ENCODE assay signal across 29 cellular contexts in the genomic region with DNA sequence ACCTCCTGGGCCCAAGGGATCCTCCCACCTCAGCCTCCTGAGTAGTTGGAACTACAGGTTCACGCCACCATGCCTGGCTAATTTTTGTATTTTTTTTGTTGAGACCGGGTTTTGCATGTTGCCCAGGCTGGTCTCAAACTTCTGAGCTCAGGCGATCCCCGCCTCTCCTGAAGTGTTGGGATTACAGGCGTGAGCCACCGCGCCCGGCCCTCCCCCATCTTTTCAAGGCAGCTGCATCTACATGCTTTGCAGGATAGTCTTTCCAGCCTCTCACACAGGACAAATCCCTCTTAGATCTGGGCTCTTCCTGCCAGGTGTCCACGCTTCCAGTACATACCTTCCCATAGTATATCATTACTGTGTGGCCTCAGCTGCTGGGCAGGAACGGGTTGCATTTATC. TPM values are rescaled to one million over a fixed set of nuclear protein-coding genes. Genes with fewer than 3 reads are reported as not detected.
A peak's percentile ranks its signal among the peaks of the same experiment; 100 is the strongest.
DNase-seq lines count a peak whose midpoint lies in the region; ATAC-seq and TF ChIP-seq lines count a peak whose summit lies in the region.
"Had no signal": no experiment of that assay in that cellular context is flagged by ENCODE, and none has a peak within 500 bp of the region (broad histone marks: within the 10 kb centered on the region; RNA-seq: fewer than 3 reads in every experiment).

No MANE protein-coding gene starts in this region.

- H3K36me3 ChIP-seq in GM23338 (ENCODE audit: insufficient read depth): no peaks in the 10 kb centered on the region
- H3K36me3 ChIP-seq in ascending aorta: no peaks in the 10 kb centered on the region
- H3K36me3 ChIP-seq in spleen: no peaks in the 10 kb centered on the region
- H3K36me3 ChIP-seq: gastrocnemius medialis, HAP-1, vagina had no signal

- H3K27ac Mint-ChIP-seq in GM23338 (no peak overlapping the region), mesothelial cell of epicardium (no peak overlapping the region)
- H3K27ac Mint-ChIP-seq: activated T-cell treated with anti-CD3 and anti-CD28 coated beads, Interleukin-2, amount 50 U/mL, for 24 hours; IgD-negative memory B cell; memory B cell; stimulated activated naive B cell treated with anti-CD40 and anti-IgM and Interleukin-4, amounts not matched to agents 10 μg/mL and 1 μg/mL and 100 μg/mL, for 72 hours had no signal

- no peak for TF ChIP-seq CTCF in GM23338 (conservative IDR thresholded peaks at IDR 0.05; ENCODE audit: low read depth in 2 of 2)
- TF ChIP-seq CTCF in ascending aorta (IDR thresholded peaks at IDR 0.05): no peak
- TF ChIP-seq CTCF in spleen (IDR thresholded peaks at IDR 0.05 in 8 of 11, conservative IDR thresholded peaks at IDR 0.05 in 3 of 11): no peak
- no peak for TF ChIP-seq CTCF in mesothelial cell of epicardium (IDR thresholded peaks at IDR 0.05; ENCODE audit: unreplicated experiment)

- H3K4me1 ChIP-seq in GM23338 (ENCODE audit: insufficient read depth) (peaks cover 4% of the 10 kb centered on the region; the same call in 1 of the 2 replicates), ascending aorta (peaks cover 9 to 31% of the 10 kb centered on the region in 2 donors), spleen (peaks cover 0 to 27% (median 10%) of the 10 kb centered on the region in 6 donors)
- H3K4me1 ChIP-seq: A549, HAP-1 had no signal

- ATAC-seq in GM23338 (no peak), GM21717 (IDR thresholded peaks at IDR 0.05; ENCODE audit: unreplicated experiment) (no peak)
- ATAC-seq: A549; stimulated activated naive B cell treated with anti-CD40 and anti-IgM and Interleukin-4, amounts not matched to agents 10 μg/mL and 1 μg/mL and 100 μg/mL, for 72 hours had no signal

- H3K4me3 ChIP-seq in GM23338: no peak overlapping the region
- no peak overlapping the region for H3K4me3 ChIP-seq in ascending aorta
- H3K4me3 ChIP-seq in spleen: no peak overlapping the region
- H3K4me3 ChIP-seq: A549, HAP-1, hepatocyte, vagina had no signal

- no peaks in the 10 kb centered on the region for H3K27me3 Mint-ChIP-seq in GM23338 (ENCODE audit: insufficient read depth, low read depth, poor library complexity)
- H3K27me3 Mint-ChIP-seq in mesothelial cell of epicardium (ENCODE audit: low read depth): peaks cover 7% of the 10 kb centered on the region

- 87 to 93% (median 89%) methylated on average over 10 of the region's 10 CpGs for WGBS in spleen, 5 donors

- no peak overlapping the region for H3K4me3 Mint-ChIP-seq in GM23338
- no peak overlapping the region for H3K4me3 Mint-ChIP-seq in mesothelial cell of epicardium
- H3K4me3 Mint-ChIP-seq: activated T-cell treated with anti-CD3 and anti-CD28 coated beads, Interleukin-2, amount 50 U/mL, for 24 hours; central memory CD8-positive, alpha-beta T cell; memory B cell; stimulated activated naive B cell treated with anti-CD40 and anti-IgM and Interleukin-4, amounts not matched to agents 10 μg/mL and 1 μg/mL and 100 μg/mL, for 72 hours had no signal

- H4K20me1 ChIP-seq in GM23338 (replicated peaks; ENCODE audit: insufficient read depth): no peaks in the 10 kb centered on the region

- no peaks in the 10 kb centered on the region for H3F3A ChIP-seq in GM23338 (replicated peaks; ENCODE audit: low read depth)

- no peaks in the 10 kb centered on the region for H3K9me2 ChIP-seq in GM23338 (ENCODE audit: insufficient read depth)

- no peak for TF ChIP-seq POLR2A in spleen (IDR thresholded peaks at IDR 0.05)

- DNase-seq in NCI-H2196 treated with DMSO at 0.1 percent for 48 hours (lab: John Stamatoyannopoulos, UW; ENCODE audit: unreplicated experiment): peak; percentile 9
- no peak for DNase-seq in NCI-H2196 (lab: John Stamatoyannopoulos, UW; ENCODE audit: unreplicated experiment)
- no peak for DNase-seq in GM23338 (ENCODE audit: low spot score)
- DNase-seq in ascending aorta (ENCODE audit: low spot score in 2 of 2): no peak
- DNase-seq in spleen: peak; percentile 18
- DNase-seq in mesothelial cell of epicardium (ENCODE audit: low spot score in 2 of 2, unreplicated experiment in 2 of 2): no peak
- DNase-seq in nucleus accumbens (lab: John Stamatoyannopoulos, UW): no peak
- DNase-seq: activated CD4-positive, alpha-beta T cell treated with anti-CD3 and anti-CD28 coated beads for 48 hours; activated gamma-delta T cell; activated T-cell treated with anti-CD3 and anti-CD28 coated beads, Interleukin-2, amount 50 U/mL, for 24 hours; NCI-H1092; NCI-H2029; NCI-H526 treated with DMSO at 0.1 percent for 48 hours; stimulated activated CD4-positive, alpha-beta T cell treated with anti-CD3 and anti-CD28 coated beads, Interleukin-4, amount 100 ng/mL, for 4 hours; stimulated activated naive B cell treated with anti-CD40 and anti-IgM and Interleukin-4, amounts not matched to agents 10 μg/mL and 1 μg/mL and 100 μg/mL, for 72 hours had no signal

- intact Hi-C loops in ascending aorta (cut with DNase I) (no loop called here), spleen (cut with DNase I; ENCODE audit: low total_unique reads) (no loop called here)

- H3K9me3 ChIP-seq in ascending aorta (no peaks in the 10 kb centered on the region), spleen (no peaks in the 10 kb centered on the region)
- H3K9me3 ChIP-seq: A549, gastrocnemius medialis, HAP-1, vagina had no signal

- H2AFZ ChIP-seq in GM23338: 0 out of 2 replicates have a peak overlapping the region, but pooled peaks have one; percentile 32
- H2AFZ ChIP-seq: hepatocyte had no signal

- no peaks in the 10 kb centered on the region for H3K9me3 Mint-ChIP-seq in GM23338
- H3K9me3 Mint-ChIP-seq in mesothelial cell of epicardium: no peaks in the 10 kb centered on the region
- H3K9me3 Mint-ChIP-seq: activated T-cell treated with anti-CD3 and anti-CD28 coated beads, Interleukin-2, amount 50 U/mL, for 24 hours; central memory CD8-positive, alpha-beta T cell; IgD-negative memory B cell; memory B cell had no signal

- H3K27me3 ChIP-seq in GM23338 (ENCODE audit: insufficient read depth): no peaks in the 10 kb centered on the region
- no peaks in the 10 kb centered on the region for H3K27me3 ChIP-seq in ascending aorta
- peaks cover 0 to 8% (median 0%) of the 10 kb centered on the region in 7 donors for H3K27me3 ChIP-seq in spleen (replicated peaks in 1 of 7)
- H3K27me3 ChIP-seq: gastrocnemius medialis, hepatocyte, vagina had no signal

- no peak overlapping the region for H3K4me2 ChIP-seq in GM23338
- H3K4me2 ChIP-seq: A549, hepatocyte had no signal

- H3K4me1 Mint-ChIP-seq in GM23338 (peaks cover 25% of the 10 kb centered on the region), mesothelial cell of epicardium (peaks cover 16% of the 10 kb centered on the region)
- H3K4me1 Mint-ChIP-seq: central memory CD8-positive, alpha-beta T cell; memory B cell; stimulated activated naive B cell treated with anti-CD40 and anti-IgM and Interleukin-4, amounts not matched to agents 10 μg/mL and 1 μg/mL and 100 μg/mL, for 72 hours had no signal

- no peaks in the 10 kb centered on the region for H3K79me2 ChIP-seq in GM23338 (replicated peaks; ENCODE audit: insufficient read depth)
- H3K79me2 ChIP-seq: hepatocyte had no signal

- H3K36me3 Mint-ChIP-seq in GM23338 (ENCODE audit: low read depth) (no peaks in the 10 kb centered on the region), mesothelial cell of epicardium (no peaks in the 10 kb centered on the region)
- H3K36me3 Mint-ChIP-seq: IgD-negative memory B cell; memory B cell; stimulated activated naive B cell treated with anti-CD40 and anti-IgM and Interleukin-4, amounts not matched to agents 10 μg/mL and 1 μg/mL and 100 μg/mL, for 72 hours had no signal

- no peak overlapping the region for H3K27ac ChIP-seq in GM23338 (ENCODE audit: low read depth)
- H3K27ac ChIP-seq in ascending aorta: peak overlapping the region; percentile 78 to 79
- peak overlapping the region in 3 of 8 donors; percentile 17 to 74 (median 71) for H3K27ac ChIP-seq in spleen
- H3K27ac ChIP-seq: A549, hepatocyte had no signal

TF ChIP-seq in GM23338, 12 proteins besides CTCF, POLR2A, EP300 and RAD21 (continues in another document):
- TF ChIP-seq EZH2phosphoT487 (IDR thresholded peaks at IDR 0.05; ENCODE audit: unreplicated experiment): no peak
- TF ChIP-seq, protein P1, sequence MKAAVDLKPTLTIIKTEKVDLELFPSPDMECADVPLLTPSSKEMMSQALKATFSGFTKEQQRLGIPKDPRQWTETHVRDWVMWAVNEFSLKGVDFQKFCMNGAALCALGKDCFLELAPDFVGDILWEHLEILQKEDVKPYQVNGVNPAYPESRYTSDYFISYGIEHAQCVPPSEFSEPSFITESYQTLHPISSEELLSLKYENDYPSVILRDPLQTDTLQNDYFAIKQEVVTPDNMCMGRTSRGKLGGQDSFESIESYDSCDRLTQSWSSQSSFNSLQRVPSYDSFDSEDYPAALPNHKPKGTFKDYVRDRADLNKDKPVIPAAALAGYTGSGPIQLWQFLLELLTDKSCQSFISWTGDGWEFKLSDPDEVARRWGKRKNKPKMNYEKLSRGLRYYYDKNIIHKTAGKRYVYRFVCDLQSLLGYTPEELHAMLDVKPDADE (IDR thresholded peaks at IDR 0.05): no peak

RNA-seq across cellular contexts. Expression of gene C11orf96, which starts 49.7 kb away (rescaled TPM):
- 2.5 and 2.6 TPM in 2 replicates for total RNA-seq in GM23338 (2014; rRNA removed; shearing (Covaris generic))
- polyA plus RNA-seq in GM23338 (2016; fragmentation: Nextera tagmentation; extraction: Ambion mirVana) (0.31 and 1.4 TPM in 2 replicates), spleen (10 to 100 TPM; 13.2 to 26.7 (median 26.3) TPM)
- total RNA-seq in ascending aorta (2,116 TPM), spleen (100 to 1,000 TPM in 1 of 7 donors, 10 to 100 TPM in 6; 20.8 to 103 (median 68.4) TPM), mesothelial cell of epicardium (2.1 to 2.6 TPM (median 2.4 TPM) in 3 replicates)
- polyA plus RNA-seq: IgD-negative memory B cell had no signal

RNA-seq across cellular contexts. Expression of gene ACCSL, which starts 55.6 kb away (rescaled TPM):
- total RNA-seq in GM23338 (2014; rRNA removed; shearing (Covaris generic)): not detected in 2 replicates
- polyA plus RNA-seq in GM23338 (2016; fragmentation: Nextera tagmentation; extraction: Ambion mirVana) (not detected in 2 replicates), spleen (not detected)
- total RNA-seq in ascending aorta (not detected), spleen (under 1 TPM in 3 of 7 donors, not detected in 4; 0.19 to 0.23 (median 0.20) TPM), mesothelial cell of epicardium (not detected in 3 replicates)
- total RNA-seq: dermis microvascular lymphatic vessel endothelial cell; gastrocnemius medialis; hepatocyte; posterior vena cava; sciatic nerve; T-helper 2 cell treated with Interferon-gamma antibody and Interleukin-4, amounts not matched to agents 100 ng/mL and 5 ng/mL, for 36 hours; temporal lobe; vagina had no signal
- polyA plus RNA-seq: A549, hepatocyte had no signal

Comparison
In these comparisons a context has a peak if more than half of its experiments do, and no peak if none do; other contexts are left out.
1. DNase-seq: peak in NCI-H2196 treated with DMSO at 0.1 percent for 48 hours (single experiment) and spleen (single experiment); none in NCI-H2196 (single experiment), GM23338 (single experiment), ascending aorta (0 of 2), mesothelial cell of epicardium (0 of 2) and nucleus accumbens (0 of 56).
2. RNA of gene C11orf96, which starts 49.7 kb away (total RNA-seq): 2,116 TPM in ascending aorta (single experiment); 20.8 to 103 TPM in spleen, 2.5 to 2.6 TPM in GM23338 and 2.1 to 2.6 TPM in mesothelial cell of epicardium; every median in the first group is over 10 times any median in the second.